In genomic region chr5:131156385-131156784, GRCh38 we compare ENCODE assay signal across 17 cellular contexts.
"Had no signal": no experiment of that assay in that cellular context is flagged by ENCODE, and none has a peak within 500 bp of the region (broad histone marks: within the 10 kb centered on the region; RNA-seq: fewer than 3 reads in every experiment).

No MANE protein-coding gene starts in this region.

- ATAC-seq: heart right ventricle, left ventricle myocardium superior had no signal

- H3K27me3 Mint-ChIP-seq: stimulated activated naive CD8-positive, alpha-beta T cell treated with anti-CD3 and anti-CD28 coated beads, Interleukin-15, Interleukin-2, amounts not matched to agents 100 ng/mL and 50 ng/mL, for 24 hours had no signal

- H3K4me3 Mint-ChIP-seq: stimulated activated naive CD8-positive, alpha-beta T cell treated with anti-CD3 and anti-CD28 coated beads, Interleukin-15, Interleukin-2, amounts not matched to agents 100 ng/mL and 50 ng/mL, for 24 hours had no signal

- H3K27ac ChIP-seq: colonic mucosa, heart right ventricle, parathyroid adenoma, upper lobe of left lung, VCaP had no signal

- H3K9me3 Mint-ChIP-seq: stimulated activated naive CD8-positive, alpha-beta T cell treated with anti-CD3 and anti-CD28 coated beads, Interleukin-15, Interleukin-2, amounts not matched to agents 100 ng/mL and 50 ng/mL, for 24 hours had no signal

- H3K27ac Mint-ChIP-seq: stimulated activated naive CD8-positive, alpha-beta T cell treated with anti-CD3 and anti-CD28 coated beads, Interleukin-15, Interleukin-2, amounts not matched to agents 100 ng/mL and 50 ng/mL, for 24 hours had no signal

- H3K4me3 ChIP-seq: colonic mucosa, heart right ventricle, upper lobe of left lung had no signal

- H3K27me3 ChIP-seq: colonic mucosa, heart right ventricle, upper lobe of left lung had no signal

- DNase-seq: activated CD4-positive, alpha-beta T cell treated with anti-CD3 and anti-CD28 coated beads for 48 hours; activated gamma-delta T cell treated with Interleukin-2 at 50 U/mL for 16 hours; activated T-cell treated with anti-CD3 and anti-CD28 coated beads, Interleukin-2, amount 50 U/mL, for 48 hours; caudate nucleus; colonic mucosa; effector CD8-positive, alpha-beta T cell; foreskin melanocyte; heart right ventricle; kidney; left ventricle myocardium superior; stimulated activated CD4-positive, alpha-beta T cell treated with anti-CD3 and anti-CD28 coated beads, Interleukin-4, amount 100 ng/mL, for 1 hour; stimulated activated CD8-positive, alpha-beta memory T cell treated with anti-CD3 and anti-CD28 coated beads, Interleukin-4, amount 100 ng/mL, for 48 hours; T-helper 9 cell; upper lobe of left lung had no signal

- FAIRE-seq: kidney had no signal

- H3K4me1 ChIP-seq: colonic mucosa, heart right ventricle, parathyroid adenoma, upper lobe of left lung had no signal

- H3K9me3 ChIP-seq: colonic mucosa, heart right ventricle, upper lobe of left lung had no signal
